23 cellular contexts compared by ENCODE assay signal in genomic region chr3:194950906-194951628, GRCh38.
DNase-seq lines count a peak whose midpoint lies in the region; ATAC-seq, FAIRE-seq and TF ChIP-seq lines count a peak whose summit lies in the region.
"Had no signal": no experiment of that assay in that cellular context is flagged by ENCODE, and none has a peak within 500 bp of the region (broad histone marks: within the 10 kb centered on the region; RNA-seq: fewer than 3 reads in every experiment).

No MANE protein-coding gene starts in this region.

- peaks cover 0 to 5% (median 0%) of the 10 kb centered on the region in 7 donors for H3K4me1 Mint-ChIP-seq in naive thymus-derived CD4-positive, alpha-beta T cell

- H3K79me1 ChIP-seq in neuronal stem cell (ENCODE audit: low read depth, low read length): peaks cover 1% of the 10 kb centered on the region

- 34% methylated on average over 17 of the region's 18 CpGs for WGBS in HepG2 (ENCODE audit: low lambda C conversion rate)
- WGBS in neuronal stem cell (ENCODE audit: extremely low coverage in 2 of 2, insufficient read length in 2 of 2, insufficient replicate concordance in 1 of 2), 2 donors: no CpG with 5 or more reads among the region's 18 CpGs

- no peaks in the 10 kb centered on the region for H4K20me1 ChIP-seq in HepG2 (ENCODE audit: insufficient read depth, low read length)

- no peak overlapping the region for H3K18ac ChIP-seq in neuronal stem cell (ENCODE audit: low read length)

- no peak overlapping the region for H2AK5ac ChIP-seq in neuronal stem cell (ENCODE audit: low read depth, low read length)

- H4K8ac ChIP-seq in neuronal stem cell (ENCODE audit: low read depth, low read length): no peak overlapping the region

- H3K27ac ChIP-seq in left ventricle myocardium inferior (replicated peaks): peak overlapping the region; percentile 70
- no peak overlapping the region for H3K27ac ChIP-seq in HepG2 (ENCODE audit: extremely low read length, insufficient read depth, low read length)
- no peak overlapping the region for H3K27ac ChIP-seq in naive thymus-derived CD4-positive, alpha-beta T cell (ENCODE audit: low read depth, low read length)
- no peak overlapping the region for H3K27ac ChIP-seq in neuronal stem cell (replicated peaks; ENCODE audit: low read length)
- H3K27ac ChIP-seq: GM23248, Peyer's patch, SK-N-MC had no signal

- ATAC-seq in Right ventricle myocardium superior (ENCODE audit: poor library complexity) (no peak), HepG2 (peak; percentile 38), GM19397 (IDR thresholded peaks at IDR 0.05; ENCODE audit: unreplicated experiment) (no peak)
- ATAC-seq in naive thymus-derived CD4-positive, alpha-beta T cell: peak; percentile 48
- ATAC-seq: K562 had no signal

- H3K27me3 ChIP-seq in left ventricle myocardium inferior (ENCODE audit: low read depth) (no peaks in the 10 kb centered on the region), HepG2 (ENCODE audit: control insufficient read depth in 1 of 2, insufficient read depth in 2 of 2, low read length in 2 of 2) (peaks cover 0 to 13% of the 10 kb centered on the region in 2 experiments; a peak in 2 of 5 replicates), neuronal stem cell (ENCODE audit: control insufficient read depth in 3 of 3, insufficient read depth in 3 of 3, low read depth in 1 of 3, low read length in 3 of 3) (peaks cover 0 to under 1% (median 0%) of the 10 kb centered on the region in 3 experiments)
- H3K27me3 ChIP-seq in naive thymus-derived CD4-positive, alpha-beta T cell (ENCODE audit: control insufficient read depth in 2 of 2, insufficient read depth in 2 of 2, low read length in 2 of 2): no peaks in the 10 kb centered on the region
- H3K27me3 ChIP-seq: Peyer's patch had no signal

- H2BK12ac ChIP-seq in neuronal stem cell (ENCODE audit: low read length): no peak overlapping the region

- no peak overlapping the region for H4K91ac ChIP-seq in neuronal stem cell (ENCODE audit: low read depth, low read length, poor library complexity)

- peaks cover 0 to 16% (median 2%) of the 10 kb centered on the region in 11 donors for H3K9me3 Mint-ChIP-seq in naive thymus-derived CD4-positive, alpha-beta T cell
- H3K9me3 Mint-ChIP-seq: CD4-positive, alpha-beta T cell had no signal

- FAIRE-seq in HepG2 (lab: Jason Lieb, UNC): no peak
- FAIRE-seq: D721Med, K562 had no signal

- no peak overlapping the region for H3K4ac ChIP-seq in neuronal stem cell (ENCODE audit: low read length)

- no peak overlapping the region for H3K27ac Mint-ChIP-seq in naive thymus-derived CD4-positive, alpha-beta T cell
- H3K27ac Mint-ChIP-seq: CD4-positive, alpha-beta T cell; H9 had no signal

- BruUV-seq in HepG2 (replicated peaks; lab: Mats Ljungman, UMichigan): no TSS peak

- no peak for TF ChIP-seq RAD21 in HepG2 (CRISPR knock-in tag; IDR thresholded peaks at IDR 0.05)

- H3K79me2 ChIP-seq in HepG2 (ENCODE audit: insufficient read depth, low read length): no peaks in the 10 kb centered on the region

- intact Hi-C loops in left ventricle myocardium inferior (cut with micrococcal nuclease): no loop called here
- intact Hi-C loops in Right ventricle myocardium superior (cut with DNase I): no loop called here
- intact Hi-C loops in HepG2 (cut with micrococcal nuclease; ENCODE audit: unreplicated experiment): loop anchor here (5.0 kb wide), 1 partner anchor 269 kb away; no protein-coding TSS in a partner anchor
- intact Hi-C loops in naive thymus-derived CD4-positive, alpha-beta T cell (cut with micrococcal nuclease): no loop called here

- H2BK15ac ChIP-seq in neuronal stem cell (ENCODE audit: low read length): no peak overlapping the region

- no peak overlapping the region for H3K4me3 Mint-ChIP-seq in naive thymus-derived CD4-positive, alpha-beta T cell
- H3K4me3 Mint-ChIP-seq: CD4-positive, alpha-beta T cell; H9 had no signal

- H2AFZ ChIP-seq in HepG2 (ENCODE audit: low read length) (no peak overlapping the region), neuronal stem cell (ENCODE audit: low read length) (no peak overlapping the region)
- H2AFZ ChIP-seq: GM23248 had no signal

- H3K36me3 ChIP-seq in left ventricle myocardium inferior (no peaks in the 10 kb centered on the region), HepG2 (replicated peaks in 1 of 2; ENCODE audit: control insufficient read depth in 1 of 2, insufficient read depth in 2 of 2, low read length in 2 of 2) (no peaks in the 10 kb centered on the region), neuronal stem cell (replicated peaks in 1 of 2; ENCODE audit: control insufficient read depth in 2 of 2, insufficient read depth in 2 of 2, low read length in 2 of 2) (no peaks in the 10 kb centered on the region)
- no peaks in the 10 kb centered on the region for H3K36me3 ChIP-seq in naive thymus-derived CD4-positive, alpha-beta T cell (ENCODE audit: control insufficient read depth in 2 of 3, insufficient read depth in 3 of 3, low read length in 3 of 3)
- H3K36me3 ChIP-seq: Peyer's patch had no signal

- no peak overlapping the region for H2BK120ac ChIP-seq in neuronal stem cell (ENCODE audit: low read depth, low read length)

- peak overlapping the region; percentile 32; the same call in 1 of the 2 replicates for H3K4me2 ChIP-seq in HepG2 (ENCODE audit: low read depth, low read length)
- H3K4me2 ChIP-seq in neuronal stem cell (ENCODE audit: insufficient read depth, low read length, poor library complexity, severe bottlenecking): no peak overlapping the region

- peaks cover 0 to 3% (median 0%) of the 10 kb centered on the region in 5 donors for H3K36me3 Mint-ChIP-seq in naive thymus-derived CD4-positive, alpha-beta T cell

- no peak for TF ChIP-seq EP300 in HepG2 (IDR thresholded peaks at IDR 0.05; ENCODE audit: low read depth in 2 of 2, low read length in 2 of 2)
- no peak for TF ChIP-seq EP300 in HepG2 (CRISPR knock-in tag; IDR thresholded peaks at IDR 0.05; ENCODE audit: borderline replicate concordance)

- CTCF ChIA-PET in HepG2 (lab: Yijun Ruan, JAX; ENCODE audit: low intra/inter-chr PET ratio, low total read pairs): no interaction called here
- CTCF ChIA-PET in naive thymus-derived CD4-positive, alpha-beta T cell (lab: Charles Lee): no interaction called here

- TF ChIP-seq POLR2A in HepG2 (IDR thresholded peaks at IDR 0.05; ENCODE audit: insufficient read depth in 1 of 2, low read depth in 2 of 2, low read length in 2 of 2): no peak

- H3K27me3 Mint-ChIP-seq in naive thymus-derived CD4-positive, alpha-beta T cell: no peaks in the 10 kb centered on the region
- H3K27me3 Mint-ChIP-seq: CD4-positive, alpha-beta T cell had no signal

- DNase-seq in left ventricle myocardium inferior: no peak
- DNase-seq in Right ventricle myocardium superior: no peak
- DNase-seq in HepG2 (ENCODE audit: low spot score): no peak
- no peak for DNase-seq in naive thymus-derived CD4-positive, alpha-beta T cell
- no peak for DNase-seq in medulla oblongata (ENCODE audit: extremely low spot score)
- DNase-seq in NCI-H187 treated with DMSO at 0.1 percent for 48 hours (lab: John Stamatoyannopoulos, UW): no peak
- no peak for DNase-seq in neuronal stem cell (ENCODE audit: low spot score)
- DNase-seq: 8988T; ACHN; CD4-positive, alpha-beta T cell; GM23248; H9; Kasumi-1; NCI-H2029 treated with DMSO at 0.1 percent for 48 hours; NCI-H2227 treated with DMSO at 0.1 percent for 48 hours; NCI-H526 treated with DMSO at 0.1 percent for 48 hours; OCI-M1; Peyer's patch; SIG-M5 had no signal

- H3K4me1 ChIP-seq in left ventricle myocardium inferior: peaks cover 39% of the 10 kb centered on the region
- H3K4me1 ChIP-seq in HepG2 (ENCODE audit: insufficient read depth, low read length): peaks cover 21% of the 10 kb centered on the region
- H3K4me1 ChIP-seq in naive thymus-derived CD4-positive, alpha-beta T cell (ENCODE audit: control insufficient read depth in 2 of 2, insufficient read depth in 2 of 2, low read length in 2 of 2): no peaks in the 10 kb centered on the region
- H3K4me1 ChIP-seq in neuronal stem cell (ENCODE audit: control insufficient read depth in 2 of 2, insufficient read depth in 1 of 2, low read depth in 1 of 2, low read length in 2 of 2): peaks cover 0 to 3% of the 10 kb centered on the region in 2 donors

- POLR2A ChIA-PET in HepG2 (lab: Yijun Ruan, JAX): no interaction called here
- POLR2A ChIA-PET in naive thymus-derived CD4-positive, alpha-beta T cell (lab: Charles Lee): no interaction called here

- in situ Hi-C loops in HepG2 (cut with HindIII; ENCODE audit: extremely low pct_ligation_motif_present, low pct_unique_long_range_greater_than_20kb): loop anchor here (10.0 kb wide), 1 partner anchor 266 kb away; the partner anchor contains the start of gene FAM43A

- no peak overlapping the region for H3K14ac ChIP-seq in neuronal stem cell (ENCODE audit: low read length)

- peak overlapping the region; percentile 20 for H3K4me3 ChIP-seq in left ventricle myocardium inferior
- H3K4me3 ChIP-seq in HepG2 (replicated peaks in 1 of 3; ENCODE audit: insufficient read depth in 1 of 3, low read depth in 2 of 3, low read length in 3 of 3): no peak overlapping the region; a peak in 1 of 6 replicates
- no peak overlapping the region for H3K4me3 ChIP-seq in naive thymus-derived CD4-positive, alpha-beta T cell (ENCODE audit: low read length)
- no peak overlapping the region for H3K4me3 ChIP-seq in neuronal stem cell (ENCODE audit: low read length in 2 of 2)
- H3K4me3 ChIP-seq: GM23248, K562, Peyer's patch, SK-N-MC had no signal

- no peak overlapping the region for H3K9ac ChIP-seq in HepG2 (ENCODE audit: insufficient read depth, low read depth, low read length)
- no peak overlapping the region for H3K9ac ChIP-seq in neuronal stem cell (ENCODE audit: low read depth, low read length, poor library complexity)
- H3K9ac ChIP-seq: GM23248 had no signal

- H3K9me3 ChIP-seq in left ventricle myocardium inferior (replicated peaks): peaks cover 14% of the 10 kb centered on the region
- no peaks in the 10 kb centered on the region for H3K9me3 ChIP-seq in HepG2 (ENCODE audit: low read length)
- H3K9me3 ChIP-seq in naive thymus-derived CD4-positive, alpha-beta T cell (ENCODE audit: control insufficient read depth in 2 of 3, low read length in 3 of 3): no peaks in the 10 kb centered on the region
- peaks cover 0 to 2% of the 10 kb centered on the region in 2 donors for H3K9me3 ChIP-seq in neuronal stem cell (replicated peaks in 1 of 2; ENCODE audit: control insufficient read depth in 2 of 2, insufficient read depth in 1 of 2, low read depth in 1 of 2, low read length in 2 of 2)
- H3K9me3 ChIP-seq: Peyer's patch had no signal

- no peak overlapping the region for H2BK5ac ChIP-seq in neuronal stem cell (ENCODE audit: low read length)

- TF ChIP-seq CTCF in left ventricle myocardium inferior (IDR thresholded peaks at IDR 0.05; ENCODE audit: borderline replicate concordance) (no peak), HepG2 (CRISPR knock-in tag; IDR thresholded peaks at IDR 0.05) (no peak)

- H3K23ac ChIP-seq in neuronal stem cell (ENCODE audit: low read depth, low read length, poor library complexity): no peak overlapping the region

TF ChIP-seq in HepG2, 621 proteins besides CTCF, POLR2A, EP300 and RAD21 (continues in another document):
- TF ChIP-seq ZNF414 (CRISPR knock-in tag; IDR thresholded peaks at IDR 0.05): no peak

Comparison
In these comparisons a context has a peak if more than half of its experiments do, and no peak if none do; other contexts are left out.
1. ATAC-seq: peak in HepG2 (single experiment) and naive thymus-derived CD4-positive, alpha-beta T cell (single experiment); none in Right ventricle myocardium superior (single experiment) and GM19397 (single experiment).